In genomic region chr3:47617061-47618010, GRCh38 we compare ENCODE assay signal across 16 cellular contexts. TPM values are rescaled to one million over a fixed set of nuclear protein-coding genes. Genes with fewer than 3 reads are reported as not detected.
DNase-seq lines count a peak whose midpoint lies in the region; ATAC-seq, FAIRE-seq and TF ChIP-seq lines count a peak whose summit lies in the region.
"Had no signal": no experiment of that assay in that cellular context is flagged by ENCODE, and none has a peak within 500 bp of the region (broad histone marks: within the 10 kb centered on the region; RNA-seq: fewer than 3 reads in every experiment).

No MANE protein-coding gene starts in this region.

- H3K4me3 ChIP-seq in K562 = no peak overlapping the region
- H3K4me3 ChIP-seq: BLaER1 treated with 17β-estradiol and CSF1 and Interleukin-3, amounts not matched to agents 10 nM and 100 nM had no signal

- peak; percentile 15 for FAIRE-seq in K562 (lab: Jason Lieb, UNC)
- FAIRE-seq: small intestine had no signal

- no peaks in the 10 kb centered on the region for H3K27me3 Mint-ChIP-seq in mesothelial cell of epicardium (ENCODE audit: low read depth)
- H3K27me3 Mint-ChIP-seq: activated CD4-positive, alpha-beta T cell treated with anti-CD3 and anti-CD28 coated beads, Interleukin-2, amount 10 ng/mL, durations not matched to agents 7 days and 5 days had no signal

- in situ Hi-C loops in K562 (cut with MboI) = no loop called here

- no TSS peak for BruUV-seq in K562 (replicated peaks; lab: Mats Ljungman, UMichigan)

- no peak for TF ChIP-seq CTCF in K562 (IDR thresholded peaks at IDR 0.05 in 2 of 3, conservative IDR thresholded peaks at IDR 0.05 in 1 of 3; ENCODE audit: insufficient read depth in 2 of 3, low read depth in 1 of 3, low read length in 3 of 3)
- no peak for TF ChIP-seq CTCF in mesothelial cell of epicardium (IDR thresholded peaks at IDR 0.05; ENCODE audit: unreplicated experiment)

- intact Hi-C loops in K562 (cut with micrococcal nuclease) = no loop called here

- peaks cover 5% of the 10 kb centered on the region for H3K4me1 Mint-ChIP-seq in mesothelial cell of epicardium

- no peak overlapping the region for H3K9ac ChIP-seq in K562 (ENCODE audit: insufficient read depth in 1 of 2, low read depth in 2 of 2, low read length in 2 of 2)
- H3K9ac ChIP-seq: BLaER1 treated with 17β-estradiol and CSF1 and Interleukin-3, amounts not matched to agents 10 nM and 100 nM; KMS-11 had no signal

- no peaks in the 10 kb centered on the region for H3K9me3 ChIP-seq in K562 (replicated peaks; ENCODE audit: control insufficient read depth, insufficient read depth, low read depth, low read length)

- no peaks in the 10 kb centered on the region for H3K27me3 ChIP-seq in K562 (ENCODE audit: control insufficient read depth in 2 of 2, insufficient read depth in 2 of 2, low read length in 2 of 2)
- H3K27me3 ChIP-seq: BLaER1 treated with 17β-estradiol and CSF1 and Interleukin-3, amounts not matched to agents 10 nM and 100 nM had no signal

- CTCF ChIA-PET in K562 (lab: Yijun Ruan, JAX; ENCODE audit: low intra/inter-chr PET ratio) = no interaction called here

- H3K4me3 Mint-ChIP-seq in mesothelial cell of epicardium = no peak overlapping the region
- H3K4me3 Mint-ChIP-seq: activated CD4-positive, alpha-beta T cell treated with anti-CD3 and anti-CD28 coated beads, Interleukin-2, amount 10 ng/mL, durations not matched to agents 7 days and 5 days had no signal

- no peak for ATAC-seq in K562
- no peak for ATAC-seq in HG03039 (IDR thresholded peaks at IDR 0.05; ENCODE audit: unreplicated experiment)

- H3K9me1 ChIP-seq in K562 (ENCODE audit: control insufficient read depth, insufficient read depth, low read length) = no peaks in the 10 kb centered on the region

- no peaks in the 10 kb centered on the region for H3K4me1 ChIP-seq in K562 (replicated peaks in 1 of 2; ENCODE audit: control insufficient read depth in 2 of 2, insufficient read depth in 2 of 2, low read length in 2 of 2)

- H3K79me2 ChIP-seq in K562 (ENCODE audit: control insufficient read depth, insufficient read depth, low read length) = no peaks in the 10 kb centered on the region

- peaks cover 90% of the 10 kb centered on the region for H3K36me3 ChIP-seq in K562 (ENCODE audit: control insufficient read depth, insufficient read depth, low read length)

- H3K9me3 Mint-ChIP-seq in mesothelial cell of epicardium = no peaks in the 10 kb centered on the region
- H3K9me3 Mint-ChIP-seq: activated CD4-positive, alpha-beta T cell treated with anti-CD3 and anti-CD28 coated beads, Interleukin-2, amount 10 ng/mL, durations not matched to agents 7 days and 5 days had no signal

- peaks cover 47% of the 10 kb centered on the region for H3K36me3 Mint-ChIP-seq in mesothelial cell of epicardium

- no peak for TF ChIP-seq RAD21 in K562 (CRISPR knock-in tag; conservative IDR thresholded peaks at IDR 0.05 in 1 of 2, IDR thresholded peaks at IDR 0.05 in 1 of 2)

- H3K4me2 ChIP-seq in K562 (ENCODE audit: insufficient read depth, low read length) = no peak overlapping the region
- H3K4me2 ChIP-seq: BLaER1 treated with 17β-estradiol and CSF1 and Interleukin-3, amounts not matched to agents 10 nM and 100 nM; KMS-11 had no signal

- peak; percentile 41 for DNase-seq in Daoy (ENCODE audit: low read depth)
- DNase-seq in HT1080 (ENCODE audit: low read depth) = peak; percentile 86
- DNase-seq in K562 (ENCODE audit: extremely low read depth in 1 of 4, low spot score in 3 of 4) = no peak
- no peak for DNase-seq in mesothelial cell of epicardium (ENCODE audit: low spot score in 2 of 2, unreplicated experiment in 2 of 2)
- DNase-seq in NCI-H774 (lab: John Stamatoyannopoulos, UW) = no peak
- DNase-seq in GM03348 (ENCODE audit: low spot score) = no peak
- DNase-seq: activated CD4-positive, alpha-beta T cell treated with anti-CD3 and anti-CD28 coated beads, Interleukin-2, amount 10 ng/mL, durations not matched to agents 7 days and 5 days; anterior cingulate cortex; effector memory CD4-positive, alpha-beta T cell; foreskin melanocyte; NCI-H187 treated with DMSO at 0.1 percent for 48 hours; NCI-H82; small intestine had no signal

- H4K20me1 ChIP-seq in K562 (replicated peaks; ENCODE audit: control insufficient read depth, insufficient read depth, low read length) = no peaks in the 10 kb centered on the region

- POLR2A ChIA-PET in K562 (lab: Yijun Ruan, JAX) = interaction anchor here (0.6 to 2.4 kb wide), 5 partner anchors 9 to 33 kb away, joined by 3 to 16 read pairs (median 4); no protein-coding TSS in a partner anchor

- WGBS in K562 (ENCODE audit: insufficient coverage, low coverage, missing lambda C conversion rate) = 74% methylated on average over 5 of the region's 5 CpGs

- no peak overlapping the region for H2AFZ ChIP-seq in K562 (ENCODE audit: low read depth, low read length)

- no peak overlapping the region for H3K27ac ChIP-seq in K562 (ENCODE audit: extremely low read depth, low read depth, low read length)
- H3K27ac ChIP-seq: BLaER1 treated with 17β-estradiol and CSF1 and Interleukin-3, amounts not matched to agents 10 nM and 100 nM; KMS-11 had no signal

- peak overlapping the region; percentile 54 for H3K27ac Mint-ChIP-seq in mesothelial cell of epicardium
- H3K27ac Mint-ChIP-seq: activated CD4-positive, alpha-beta T cell treated with anti-CD3 and anti-CD28 coated beads, Interleukin-2, amount 10 ng/mL, durations not matched to agents 7 days and 5 days had no signal

- TF ChIP-seq POLR2A in K562 (conservative IDR thresholded peaks at IDR 0.05) = no peak

- TF ChIP-seq EP300 in K562 (IDR thresholded peaks at IDR 0.05; ENCODE audit: low read length) = no peak

TF ChIP-seq in K562, 482 proteins besides CTCF, POLR2A, EP300 and RAD21:
- TF ChIP-seq ZNF431 (CRISPR knock-in tag; IDR thresholded peaks at IDR 0.05) (no peak), ZNF76 (CRISPR knock-in tag; IDR thresholded peaks at IDR 0.05; ENCODE audit: borderline replicate concordance) (no peak), NR3C1 (CRISPR knock-in tag; IDR thresholded peaks at IDR 0.05) (no peak), ZNF121 (CRISPR knock-in tag; conservative IDR thresholded peaks at IDR 0.05) (no peak), NFIX (CRISPR knock-in tag; IDR thresholded peaks at IDR 0.05; ENCODE audit: low read depth) (no peak), BRF2 (IDR thresholded peaks at IDR 0.05; ENCODE audit: borderline replicate concordance, insufficient read depth, insufficient read length) (no peak), HNRNPH1 (optimal IDR thresholded peaks at IDR 0.05; ENCODE audit: low read depth, low read length) (no peak), FOXA1 (IDR thresholded peaks at IDR 0.05; ENCODE audit: borderline replicate concordance) (no peak)

RNA-seq across cellular contexts. Expression of gene CSPG5, which starts 38.7 kb away (rescaled TPM):
- 1.3 and 2.0 TPM in 2 replicates for total RNA-seq in Daoy (2014; rRNA removed; shearing (Covaris generic))
- total RNA-seq in HT1080 (2014; rRNA removed; shearing (Covaris generic)) = 0.47 and 0.93 TPM in 2 replicates
- 0.67 and 0.78 TPM in 2 replicates for polyA plus RNA-seq in HT1080 (2015; cell fraction: cytosol; rRNA removed)
- 0.99 and 1.2 TPM in 2 replicates for polyA plus RNA-seq in HT1080 (2015; cell fraction: nucleus; rRNA removed)
- total RNA-seq in K562 (2011; cell fraction: chromatin; rRNA removed; ENCODE audit: low replicate concordance) = 1.4 and 3.6 TPM in 2 replicates
- total RNA-seq in K562 (2011; cell fraction: nucleolus; rRNA removed) = 3.3 and 4.2 TPM in 2 replicates
- total RNA-seq in K562 (2011; cell fraction: nucleoplasm; rRNA removed) = 3.7 and 4.4 TPM in 2 replicates
- total RNA-seq in K562 (2014; rRNA removed) (2.5 and 3.4 TPM in 2 replicates), K562 (2014; rRNA removed; fragmentation: Illumina TruSeq; extraction: Trizol) (1.4 and 1.8 TPM in 2 replicates), K562 (2015; rRNA removed; fragmentation: Illumina TruSeq; extraction: Trizol) (1.3 and 1.4 TPM in 2 replicates), K562 (2021) (2.9 and 3.3 TPM in 2 replicates), mesothelial cell of epicardium (0.84 to 1.1 TPM (median 1.1 TPM) in 3 replicates)
- polyA plus RNA-seq in K562 (2011; rRNA removed) (2.2 and 2.4 TPM in 2 replicates), K562 (2014; fragmentation: Illumina TruSeq; extraction: Trizol) (2.6 and 3.3 TPM in 2 replicates), K562 (2014; fragmentation: Nextera tagmentation; extraction: Ambion mirVana) (under 1 TPM; 0.06 to 0.17 TPM), K562 (2014; rRNA removed) (2.6 and 4.5 TPM in 2 replicates)
- polyA plus RNA-seq in K562 (2011; cell fraction: cytosol; rRNA removed) = 2.4 and 4.0 TPM in 2 replicates
- polyA plus RNA-seq in K562 (2011; cell fraction: nucleus; rRNA removed) = 1.2 and 2.2 TPM in 2 replicates
- polyA plus RNA-seq in K562 (2012) = 1.6 and 2.7 TPM in 2 replicates
- polyA minus RNA-seq in K562 (2011; rRNA and poly(A)+ RNA removed) = 0.72 and 1.3 TPM in 2 replicates
- 2.3 and 2.8 TPM in 2 replicates for polyA minus RNA-seq in K562 (2011; cell fraction: cytosol; rRNA and poly(A)+ RNA removed)
- 0.56 and 0.81 TPM in 2 replicates for polyA minus RNA-seq in K562 (2011; cell fraction: nucleus; rRNA and poly(A)+ RNA removed)

Comparison
In these comparisons a context has a peak if more than half of its experiments do, and no peak if none do; other contexts are left out.
1. DNase-seq: peak in Daoy (single experiment) and HT1080 (single experiment); none in K562 (0 of 4), mesothelial cell of epicardium (0 of 2), NCI-H774 (single experiment) and GM03348 (single experiment).